8 cellular contexts compared by ENCODE assay signal in the genomic region with DNA sequence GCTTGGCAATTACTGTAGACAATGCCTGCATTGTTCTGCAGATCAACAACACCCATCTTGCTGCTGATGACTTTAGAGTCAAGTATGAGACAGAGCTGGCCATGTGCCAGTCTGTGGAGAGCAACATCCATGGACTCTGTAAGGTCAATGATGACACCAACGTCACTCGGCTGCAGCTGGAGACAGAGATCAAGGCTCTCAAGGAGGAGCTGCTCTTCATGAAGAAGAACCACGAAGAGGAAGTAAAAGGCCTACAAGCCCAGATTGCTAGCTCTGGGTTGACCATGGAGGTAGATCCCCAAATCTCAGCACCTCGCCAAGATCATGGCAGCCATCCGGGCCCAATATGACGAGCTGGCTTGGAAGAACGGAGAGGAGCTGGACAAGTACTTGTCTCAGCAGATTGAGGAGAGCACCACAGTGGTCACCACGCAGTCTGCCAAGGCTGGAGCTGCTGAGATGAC.
DNase-seq lines count a peak whose midpoint lies in the region; ATAC-seq, FAIRE-seq and TF ChIP-seq lines count a peak whose summit lies in the region.
"Not testable (repeated sequence)": the region's sequence is repeated elsewhere in the genome, so short reads cannot be mapped to it uniquely, and the experiment has no call there.

No MANE protein-coding gene starts in this region.

- H3K27me3 Mint-ChIP-seq in activated CD8-positive, alpha-beta memory T cell treated with anti-CD3 and anti-CD28 coated beads, Interleukin-2, amount 10 ng/mL, durations not matched to agents 7 days and 5 days, result peaks cover 26% of the 10 kb centered on the region

- not testable (repeated sequence) for H3K9me3 Mint-ChIP-seq in activated CD8-positive, alpha-beta memory T cell treated with anti-CD3 and anti-CD28 coated beads, Interleukin-2, amount 10 ng/mL, durations not matched to agents 7 days and 5 days (ENCODE audit: low read depth)

- CTCF ChIA-PET in activated CD8-positive, alpha-beta memory T cell treated with anti-CD3 and anti-CD28 coated beads, Interleukin-2, amount 10 ng/mL, durations not matched to agents 7 days and 5 days (lab: Charles Lee), result interaction anchor here (0.7 to 2.8 kb wide), 11 partner anchors 10 to 684 kb away, joined by 3 to 14 read pairs (median 3); no protein-coding TSS in a partner anchor

- H3K4me3 ChIP-seq in bronchial epithelial cell (ENCODE audit: low read depth, low read length), result not testable (repeated sequence)

- not testable (repeated sequence) for H3K27me3 ChIP-seq in bronchial epithelial cell (ENCODE audit: control insufficient read depth, insufficient read depth, low read length)

- not testable (repeated sequence) for ATAC-seq in activated CD8-positive, alpha-beta memory T cell treated with anti-CD3 and anti-CD28 coated beads, Interleukin-2, amount 10 ng/mL, durations not matched to agents 7 days and 5 days

- not testable (repeated sequence) for H3K27ac Mint-ChIP-seq in activated CD8-positive, alpha-beta memory T cell treated with anti-CD3 and anti-CD28 coated beads, Interleukin-2, amount 10 ng/mL, durations not matched to agents 7 days and 5 days

- H3K36me3 ChIP-seq in bronchial epithelial cell (ENCODE audit: control insufficient read depth, insufficient read depth, low read length), result not testable (repeated sequence)

- not testable (repeated sequence) for H3K4me1 Mint-ChIP-seq in activated CD8-positive, alpha-beta memory T cell treated with anti-CD3 and anti-CD28 coated beads, Interleukin-2, amount 10 ng/mL, durations not matched to agents 7 days and 5 days

- H3K4me3 Mint-ChIP-seq in activated CD8-positive, alpha-beta memory T cell treated with anti-CD3 and anti-CD28 coated beads, Interleukin-2, amount 10 ng/mL, durations not matched to agents 7 days and 5 days, result not testable (repeated sequence)

- DNase-seq in DMS53 (lab: John Stamatoyannopoulos, UW) (peak; percentile 52), LoVo (ENCODE audit: low spot score) (peak; percentile 18), RPMI7951 (ENCODE audit: low read depth) (peak; percentile 69), foreskin melanocyte (peak; percentile 73), mesenteric fat pad (ENCODE audit: low spot score) (peak; percentile 51), ureter (ENCODE audit: low spot score) (peak; percentile 22)
- DNase-seq in activated CD8-positive, alpha-beta memory T cell treated with anti-CD3 and anti-CD28 coated beads, Interleukin-2, amount 10 ng/mL, durations not matched to agents 7 days and 5 days, result peak; percentile 31
- DNase-seq in bronchial epithelial cell (ENCODE audit: low read depth), result not testable (repeated sequence)

- TF ChIP-seq CTCF in bronchial epithelial cell (IDR thresholded peaks at IDR 0.05; ENCODE audit: insufficient read depth, low read length, severe bottlenecking), result not testable (repeated sequence)

- peak; percentile 68 for FAIRE-seq in bronchial epithelial cell (lab: Jason Lieb, UNC)

- not testable (repeated sequence) for H3K36me3 Mint-ChIP-seq in activated CD8-positive, alpha-beta memory T cell treated with anti-CD3 and anti-CD28 coated beads, Interleukin-2, amount 10 ng/mL, durations not matched to agents 7 days and 5 days
